In genomic region chr1:204314209-204314892, GRCh38 we compare ENCODE assay signal across 13 cellular contexts. TPM values are rescaled to one million over a fixed set of nuclear protein-coding genes. Genes with fewer than 3 reads are reported as not detected.
DNase-seq lines count a peak whose midpoint lies in the region; ATAC-seq, FAIRE-seq and TF ChIP-seq lines count a peak whose summit lies in the region.
"Had no signal": no experiment of that assay in that cellular context is flagged by ENCODE, and none has a peak within 500 bp of the region (broad histone marks: within the 10 kb centered on the region; RNA-seq: fewer than 3 reads in every experiment).

No MANE protein-coding gene starts in this region.

- POLR2A ChIA-PET in A549 (lab: Yijun Ruan, JAX) = no interaction called here

- TF ChIP-seq EP300 in A549 (IDR thresholded peaks at IDR 0.05) = no peak

- H3K9me3 ChIP-seq in A549 (no peaks in the 10 kb centered on the region), right cardiac atrium (ENCODE audit: control insufficient read depth, low read length) (no peaks in the 10 kb centered on the region)

- H3K27ac ChIP-seq in A549 (peak overlapping the region; percentile 38 to 43; a peak in 4 of 6 replicates), right cardiac atrium (ENCODE audit: low read length) (no peak overlapping the region)

- no peaks in the 10 kb centered on the region for H3K27me3 ChIP-seq in right cardiac atrium (ENCODE audit: control insufficient read depth, insufficient read depth)

- H3K27me3 Mint-ChIP-seq in IgD-negative memory B cell = peaks cover 2% of the 10 kb centered on the region

- no peak for FAIRE-seq in A549 (lab: Jason Lieb, UNC)

- TF ChIP-seq CTCF in A549 (IDR thresholded peaks at IDR 0.05) = no peak

- intact Hi-C loops in right cardiac atrium (cut with DNase I) = no loop called here

- H3K9me3 Mint-ChIP-seq in IgD-negative memory B cell = peaks cover 0 to 1% (median 0%) of the 10 kb centered on the region in 3 donors
- H3K9me3 Mint-ChIP-seq: activated B cell treated with CpG ODN at 0.5 μM for 24 hours; dendritic cell treated with granulocyte-macrophage colony-stimulating factor and Interleukin-4, amounts not matched to agents 40 ng/mL and 50 ng/mL, for 4 days; nephron progenitor cell had no signal

- H3K4me3 Mint-ChIP-seq in IgD-negative memory B cell = peak overlapping the region; percentile 48 to 85 (median 69)
- H3K4me3 Mint-ChIP-seq: activated B cell treated with CpG ODN at 0.5 μM for 24 hours; dendritic cell treated with granulocyte-macrophage colony-stimulating factor and Interleukin-4, amounts not matched to agents 40 ng/mL and 50 ng/mL, for 4 days; nephron progenitor cell had no signal

- H3K4me3 ChIP-seq in A549 (no peak overlapping the region), right cardiac atrium (ENCODE audit: low read length) (no peak overlapping the region)

- H3K4me1 ChIP-seq in A549 = peaks cover 48% of the 10 kb centered on the region
- H3K4me1 ChIP-seq in right cardiac atrium (ENCODE audit: control insufficient read depth, insufficient read depth, low read length) = peaks cover 3% of the 10 kb centered on the region

- TF ChIP-seq RAD21 in A549 (conservative IDR thresholded peaks at IDR 0.05 in 1 of 2, IDR thresholded peaks at IDR 0.05 in 1 of 2) = no peak

- no peaks in the 10 kb centered on the region for H3K36me3 Mint-ChIP-seq in IgD-negative memory B cell

- ATAC-seq in A549 = no peak
- ATAC-seq in GM19467 (IDR thresholded peaks at IDR 0.05; ENCODE audit: unreplicated experiment) = no peak
- ATAC-seq in right cardiac atrium = no peak

- WGBS in A549 (ENCODE audit: missing lambda C conversion rate) = 93% methylated on average over 7 of the region's 7 CpGs
- WGBS in right cardiac atrium = 86% methylated on average over 7 of the region's 7 CpGs

- no peak for DNase-seq in A549 (ENCODE audit: low read depth in 1 of 2, low spot score in 1 of 2)
- DNase-seq in NCI-H526 treated with DMSO at 0.1 percent for 48 hours (lab: John Stamatoyannopoulos, UW) = peak; percentile 73
- DNase-seq in iPS-NIHi11 (ENCODE audit: low spot score) = peak; percentile 71
- no peak for DNase-seq in NCI-H82 (lab: John Stamatoyannopoulos, UW)
- no peak for DNase-seq in hippocampal formation (lab: John Stamatoyannopoulos, UW)
- no peak for DNase-seq in right cardiac atrium
- DNase-seq: activated B cell treated with CpG ODN at 0.5 μM for 24 hours; nephron progenitor cell; stimulated activated CD4-positive, alpha-beta T cell treated with anti-CD3 and anti-CD28 coated beads, Interleukin-15, amount 100 ng/mL, for 24 hours; stimulated activated naive CD4-positive, alpha-beta T cell treated with Interleukin-2 at 50 U/mL for 16 hours had no signal

- peak overlapping the region; percentile 49 for H3K4me2 ChIP-seq in A549

- CTCF ChIA-PET in A549 (lab: Yijun Ruan, JAX) = interaction anchor here (0.6 to 5.2 kb wide), 9 partner anchors 15 to 151 kb away, joined by 3 to 26 read pairs (median 4); no protein-coding TSS in a partner anchor

- peaks cover 4 to 17% (median 11%) of the 10 kb centered on the region in 3 donors for H3K4me1 Mint-ChIP-seq in IgD-negative memory B cell

- no peak for TF ChIP-seq POLR2A in A549 (IDR thresholded peaks at IDR 0.05; ENCODE audit: low read length)

- H3K27ac Mint-ChIP-seq in IgD-negative memory B cell = peak overlapping the region in 2 of 3 donors; percentile 14 to 87
- H3K27ac Mint-ChIP-seq: activated B cell treated with CpG ODN at 0.5 μM for 24 hours; dendritic cell treated with granulocyte-macrophage colony-stimulating factor and Interleukin-4, amounts not matched to agents 40 ng/mL and 50 ng/mL, for 4 days; nephron progenitor cell had no signal

TF ChIP-seq in A549, 52 proteins besides CTCF, POLR2A, EP300 and RAD21:
- no peak for TF ChIP-seq KDM5A (IDR thresholded peaks at IDR 0.05)
- no peak for TF ChIP-seq HEYL (CRISPR knock-in tag; IDR thresholded peaks at IDR 0.05)
- no peak for TF ChIP-seq ELK1 (IDR thresholded peaks at IDR 0.05; ENCODE audit: low read depth, low read length)
- TF ChIP-seq JUN (IDR thresholded peaks at IDR 0.05) = no peak
- no peak for TF ChIP-seq POLR2AphosphoS2 (conservative IDR thresholded peaks at IDR 0.05; ENCODE audit: low read length)
- no peak for TF ChIP-seq RNF2 (IDR thresholded peaks at IDR 0.05; ENCODE audit: borderline replicate concordance, low read depth)
- no peak for TF ChIP-seq MAX (IDR thresholded peaks at IDR 0.05)
- TF ChIP-seq, protein P1, sequence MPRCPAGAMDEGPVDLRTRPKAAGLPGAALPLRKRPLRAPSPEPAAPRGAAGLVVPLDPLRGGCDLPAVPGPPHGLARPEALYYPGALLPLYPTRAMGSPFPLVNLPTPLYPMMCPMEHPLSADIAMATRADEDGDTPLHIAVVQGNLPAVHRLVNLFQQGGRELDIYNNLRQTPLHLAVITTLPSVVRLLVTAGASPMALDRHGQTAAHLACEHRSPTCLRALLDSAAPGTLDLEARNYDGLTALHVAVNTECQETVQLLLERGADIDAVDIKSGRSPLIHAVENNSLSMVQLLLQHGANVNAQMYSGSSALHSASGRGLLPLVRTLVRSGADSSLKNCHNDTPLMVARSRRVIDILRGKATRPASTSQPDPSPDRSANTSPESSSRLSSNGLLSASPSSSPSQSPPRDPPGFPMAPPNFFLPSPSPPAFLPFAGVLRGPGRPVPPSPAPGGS (IDR thresholded peaks at IDR 0.05) = no peak
- TF ChIP-seq RFX5 (IDR thresholded peaks at IDR 0.05) = no peak
- TF ChIP-seq SMC3 (IDR thresholded peaks at IDR 0.05) = no peak

RNA-seq across cellular contexts. Expression of gene PLEKHA6, which starts 45.4 kb away (rescaled TPM):
- polyA plus RNA-seq in A549 (2011; rRNA removed) = 13.0 and 16.4 TPM in 2 replicates
- 12.1 and 14.8 TPM in 2 replicates for polyA plus RNA-seq in A549 (2012; cell fraction: cytosol; rRNA removed)
- 54.7 and 55.1 TPM in 2 replicates for polyA plus RNA-seq in A549 (2012; cell fraction: nucleus; rRNA removed)
- polyA plus RNA-seq in A549 (2017; fragmentation: RNase III; extraction: RNeasy Plus Mini Kit Qiagen cat#74134 plus additional on column Dnase treatment) = 17.9 to 26.2 TPM (median 23.4 TPM) in 3 replicates
- 12.4 and 13.0 TPM in 2 replicates for polyA minus RNA-seq in A549 (2011; rRNA and poly(A)+ RNA removed)
- polyA plus RNA-seq in IgD-negative memory B cell = 0.11 TPM
- 10 to 100 TPM; 17.7 to 55.4 (median 37.7) TPM for total RNA-seq in right cardiac atrium
- 17.7 TPM for polyA plus RNA-seq in right cardiac atrium

Comparison
In these comparisons a context has a peak if more than half of its experiments do, and no peak if none do; other contexts are left out.
1. DNase-seq: peak in NCI-H526 treated with DMSO at 0.1 percent for 48 hours (single experiment) and iPS-NIHi11 (single experiment); none in A549 (0 of 2), NCI-H82 (single experiment), hippocampal formation (0 of 2) and right cardiac atrium (0 of 3).
2. RNA of gene PLEKHA6, which starts 45.4 kb away (polyA plus RNA-seq): 12.1 to 55.1 TPM in A549 and 17.7 TPM in right cardiac atrium (single experiment); 0.11 TPM in IgD-negative memory B cell (single experiment); every median in the first group is over 10 times any median in the second.